In the genomic region with DNA sequence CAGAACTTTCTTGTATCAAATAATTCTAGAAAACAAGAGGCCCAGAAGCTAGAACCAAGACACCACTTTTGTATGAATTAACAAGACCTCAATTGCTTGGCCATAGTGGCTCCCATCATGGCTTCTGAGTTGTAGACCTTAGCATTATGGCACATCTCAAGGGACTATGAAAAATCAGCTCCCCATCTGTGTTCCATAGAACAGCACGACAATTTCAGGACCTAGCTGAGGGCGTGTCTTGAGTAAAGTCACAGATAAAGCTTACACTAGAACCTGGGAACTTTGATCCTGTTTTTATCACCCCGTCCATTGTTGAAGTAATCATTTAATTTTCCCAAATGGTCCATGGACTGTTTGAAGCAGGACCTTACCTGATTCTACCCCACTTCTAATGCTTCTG, we compare ENCODE assay signal across 15 cellular contexts.
"Had no signal": no experiment of that assay in that cellular context is flagged by ENCODE, and none has a peak within 500 bp of the region (broad histone marks: within the 10 kb centered on the region; RNA-seq: fewer than 3 reads in every experiment).

No MANE protein-coding gene starts in this region.

- H3K9me3 ChIP-seq: ascending aorta, breast epithelium, pancreas, right lobe of liver, thyroid gland had no signal

- H3K27ac ChIP-seq: ascending aorta, breast epithelium, pancreas, right lobe of liver, thyroid gland had no signal

- H3K9me3 Mint-ChIP-seq: activated CD4-positive, alpha-beta T cell treated with anti-CD3 and anti-CD28 coated beads, Interleukin-2, amount 10 ng/mL, durations not matched to agents 7 days and 5 days; naive thymus-derived CD4-positive, alpha-beta T cell had no signal

- DNase-seq: activated CD4-positive, alpha-beta T cell treated with anti-CD3 and anti-CD28 coated beads, Interleukin-2, amount 10 ng/mL, durations not matched to agents 7 days and 5 days; activated naive CD4-positive, alpha-beta T cell treated with Interleukin-2 at 50 U/mL for 16 hours; cerebellar nuclear complex; cortex of kidney; naive thymus-derived CD4-positive, alpha-beta T cell; pancreas; right lobe of liver; stimulated activated naive CD4-positive, alpha-beta T cell; T-helper 1 cell; T-helper 9 cell; thyroid gland had no signal

- FAIRE-seq: pancreas had no signal

- H3K4me3 Mint-ChIP-seq: activated CD4-positive, alpha-beta T cell treated with anti-CD3 and anti-CD28 coated beads, Interleukin-2, amount 10 ng/mL, durations not matched to agents 7 days and 5 days had no signal

- H3K36me3 ChIP-seq: ascending aorta, breast epithelium, pancreas, right lobe of liver, thyroid gland had no signal

- H3K27me3 ChIP-seq: ascending aorta, breast epithelium, pancreas, right lobe of liver, thyroid gland had no signal

- H3K4me3 ChIP-seq: ascending aorta, breast epithelium, pancreas, right lobe of liver, thyroid gland had no signal

- ATAC-seq: esophagus mucosa; naive thymus-derived CD4-positive, alpha-beta T cell; pancreas; right lobe of liver; SK-N-SH treated with all-trans-retinoic acid at 6 μM for 48 hours had no signal

- H3K27me3 Mint-ChIP-seq: activated CD4-positive, alpha-beta T cell treated with anti-CD3 and anti-CD28 coated beads, Interleukin-2, amount 10 ng/mL, durations not matched to agents 7 days and 5 days; naive thymus-derived CD4-positive, alpha-beta T cell had no signal

- H3K27ac Mint-ChIP-seq: activated CD4-positive, alpha-beta T cell treated with anti-CD3 and anti-CD28 coated beads, Interleukin-2, amount 10 ng/mL, durations not matched to agents 7 days and 5 days had no signal

- H3K4me1 ChIP-seq: ascending aorta, breast epithelium, pancreas, thyroid gland had no signal
